Comparison of ENCODE assay signal across 15 cellular contexts in genomic region chrX:47877327-47877726, GRCh38. TPM values are rescaled to one million over a fixed set of nuclear protein-coding genes. Genes with fewer than 3 reads are reported as not detected.
DNase-seq lines count a peak whose midpoint lies in the region; ATAC-seq and TF ChIP-seq lines count a peak whose summit lies in the region.
"Had no signal": no experiment of that assay in that cellular context is flagged by ENCODE, and none has a peak within 500 bp of the region (broad histone marks: within the 10 kb centered on the region; RNA-seq: fewer than 3 reads in every experiment).

No MANE protein-coding gene starts in this region.

- no peak for TF ChIP-seq CTCF in mucosa of descending colon (IDR thresholded peaks at IDR 0.05)

- peak; percentile 4 for DNase-seq in EH (ENCODE audit: low read depth)
- DNase-seq in LHCN-M2 (ENCODE audit: low read depth) = peak; percentile 39
- DNase-seq in mucosa of descending colon = no peak
- no peak for DNase-seq in NCI-H510A treated with DMSO at 0.1 percent for 48 hours (lab: John Stamatoyannopoulos, UW)
- DNase-seq in sciatic nerve (ENCODE audit: low spot score) = no peak
- no peak for DNase-seq in T-helper 2 cell
- DNase-seq in DMS53 treated with DMSO at 0.1 percent for 48 hours (lab: John Stamatoyannopoulos, UW; ENCODE audit: unreplicated experiment) = no peak
- DNase-seq: DMS53, NCI-H1417 treated with DMSO at 0.1 percent for 48 hours, NCI-H2081 treated with DMSO at 0.1 percent for 48 hours, NCI-H526, PC-3 had no signal

- H3K4me3 ChIP-seq in mucosa of descending colon = no peak overlapping the region
- H3K4me3 ChIP-seq: GM23338 had no signal

- no peaks in the 10 kb centered on the region for H3K4me1 ChIP-seq in mucosa of descending colon (ENCODE audit: low read depth)

- H3K36me3 ChIP-seq in mucosa of descending colon (ENCODE audit: low read depth) = no peaks in the 10 kb centered on the region

- ATAC-seq in GM19324 (IDR thresholded peaks at IDR 0.05; ENCODE audit: low FRiP score, unreplicated experiment) = peak; percentile 88
- peak; percentile 37 for ATAC-seq in mucosa of descending colon
- ATAC-seq in sciatic nerve = no peak
- ATAC-seq: GM23338, HepG2, PC-3 had no signal

- H3K9me3 ChIP-seq in mucosa of descending colon = no peaks in the 10 kb centered on the region

- intact Hi-C loops in mucosa of descending colon (cut with DNase I, micrococcal nuclease) = no loop called here
- intact Hi-C loops in sciatic nerve (cut with DNase I) = no loop called here

RNA-seq across cellular contexts. Expression of gene ZNF81, which starts 40.6 kb away (rescaled TPM):
- total RNA-seq in LHCN-M2 (2014; rRNA removed) (2.1 and 3.6 TPM in 2 replicates), mucosa of descending colon (10 to 100 TPM; 11.1 to 18.3 (median 12.9) TPM), sciatic nerve (9.3 TPM)
- 4.0 TPM for polyA plus RNA-seq in LHCN-M2 (2012)

Comparison
In these comparisons a context has a peak if more than half of its experiments do, and no peak if none do; other contexts are left out.
1. DNase-seq: peak in EH (single experiment) and LHCN-M2 (single experiment); none in mucosa of descending colon (0 of 3), NCI-H510A treated with DMSO at 0.1 percent for 48 hours (single experiment), sciatic nerve (single experiment), T-helper 2 cell (0 of 5) and DMS53 treated with DMSO at 0.1 percent for 48 hours (single experiment).